ENCODE assay signal across 1 cellular context in the genomic region with DNA sequence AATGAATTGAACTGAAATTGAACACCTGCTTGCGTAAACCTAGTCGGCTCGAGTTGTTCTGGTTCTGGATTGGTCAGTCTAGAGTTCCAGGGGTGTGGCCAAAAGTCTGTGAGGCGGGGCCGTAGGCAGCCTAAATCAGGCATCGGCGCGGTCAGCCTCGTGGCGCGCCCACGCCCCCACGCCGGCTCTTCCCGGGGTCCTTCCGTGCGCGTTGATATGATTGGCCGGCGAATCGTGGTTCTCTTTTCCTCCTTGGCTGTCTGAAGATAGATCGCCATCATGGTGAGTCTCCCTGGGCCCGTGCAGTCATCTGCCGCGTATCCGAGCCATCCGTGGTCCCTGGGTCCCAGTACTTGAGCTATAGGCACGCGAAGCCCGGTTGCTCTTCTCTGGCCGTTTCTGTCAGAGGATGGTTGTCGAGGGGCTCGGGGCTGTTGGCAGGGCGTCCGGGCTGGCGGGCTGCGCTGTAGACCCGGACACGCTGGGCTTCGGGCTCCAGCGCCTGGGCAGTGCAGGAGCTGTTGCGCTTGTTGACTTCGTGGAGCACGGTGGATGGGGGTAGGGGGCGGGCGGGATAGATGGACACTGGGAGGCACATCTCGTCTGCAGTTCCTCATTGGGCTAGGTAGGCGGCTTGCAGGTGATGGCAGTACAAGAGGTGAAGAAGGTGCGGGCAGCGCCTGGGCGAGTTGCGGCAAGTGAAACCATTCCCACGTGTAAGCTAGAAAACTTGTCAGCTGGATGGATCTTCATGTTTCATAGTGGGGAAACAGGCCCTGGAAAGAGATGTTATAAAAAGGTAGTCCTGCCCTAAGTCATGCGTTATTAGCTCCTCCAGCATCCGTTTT.
A peak's percentile ranks its signal among the peaks of the same experiment; 100 is the strongest.
TF ChIP-seq lines count a peak whose summit lies in the region.

A gene (plus strand): TSS at position 241 of the 848 bp plus-strand sequence. CDS start 39 bp downstream, at position 280.

TF ChIP-seq in HEK293, 187 proteins besides CTCF, POLR2A, EP300 and RAD21 (continued from another document):
- TF ChIP-seq, protein P1, sequence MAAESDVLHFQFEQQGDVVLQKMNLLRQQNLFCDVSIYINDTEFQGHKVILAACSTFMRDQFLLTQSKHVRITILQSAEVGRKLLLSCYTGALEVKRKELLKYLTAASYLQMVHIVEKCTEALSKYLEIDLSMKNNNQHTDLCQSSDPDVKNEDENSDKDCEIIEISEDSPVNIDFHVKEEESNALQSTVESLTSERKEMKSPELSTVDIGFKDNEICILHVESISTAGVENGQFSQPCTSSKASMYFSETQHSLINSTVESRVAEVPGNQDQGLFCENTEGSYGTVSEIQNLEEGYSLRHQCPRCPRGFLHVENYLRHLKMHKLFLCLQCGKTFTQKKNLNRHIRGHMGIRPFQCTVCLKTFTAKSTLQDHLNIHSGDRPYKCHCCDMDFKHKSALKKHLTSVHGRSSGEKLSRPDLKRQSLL (tag by site-specific recombination; IDR thresholded peaks at IDR 0.05): peak; percentile 65
- TF ChIP-seq ZNF600 (tag by site-specific recombination; IDR thresholded peaks at IDR 0.05) (0 out of 2 replicates have a peak, but pooled peaks have one; percentile 31), GFI1B (tag by site-specific recombination; IDR thresholded peaks at IDR 0.05) (no peak), ZNF157 (tag by site-specific recombination; IDR thresholded peaks at IDR 0.05) (no peak), ZNF768 (tag by site-specific recombination; IDR thresholded peaks at IDR 0.05) (no peak), RBAK (tag by site-specific recombination; IDR thresholded peaks at IDR 0.05) (no peak), EGR2 (tag by site-specific recombination; IDR thresholded peaks at IDR 0.05; ENCODE audit: low read depth) (peak; percentile 81), KLF8 (tag by site-specific recombination; IDR thresholded peaks at IDR 0.05) (peak; percentile 64), SCRT1 (tag by site-specific recombination; IDR thresholded peaks at IDR 0.05; ENCODE audit: borderline replicate concordance) (no peak), ZNF629 (tag by site-specific recombination; IDR thresholded peaks at IDR 0.05) (peak; percentile 60), ZNF2 (tag by site-specific recombination; IDR thresholded peaks at IDR 0.05) (peak; percentile 95), SP7 (tag by site-specific recombination; IDR thresholded peaks at IDR 0.05) (peak; percentile 85), ZNF24 (tag by site-specific recombination; IDR thresholded peaks at IDR 0.05) (peak; percentile 71; the same call in 1 of the 2 replicates), OSR2 (tag by site-specific recombination; IDR thresholded peaks at IDR 0.05) (no peak), ZFP37 (tag by site-specific recombination; IDR thresholded peaks at IDR 0.05) (peak; percentile 89; the same call in 1 of the 2 replicates), ZNF394 (tag by site-specific recombination; IDR thresholded peaks at IDR 0.05; ENCODE audit: borderline replicate concordance) (peak; percentile 73; the same call in 1 of the 2 replicates), ZXDB (tag by site-specific recombination; IDR thresholded peaks at IDR 0.05) (peak; percentile 82), ZNF335 (tag by site-specific recombination; conservative IDR thresholded peaks at IDR 0.05) (peak; percentile 96), ZNF501 (tag by site-specific recombination; IDR thresholded peaks at IDR 0.05) (peak; percentile 88; the same call in 1 of the 2 replicates)
- TF ChIP-seq, protein P2, sequence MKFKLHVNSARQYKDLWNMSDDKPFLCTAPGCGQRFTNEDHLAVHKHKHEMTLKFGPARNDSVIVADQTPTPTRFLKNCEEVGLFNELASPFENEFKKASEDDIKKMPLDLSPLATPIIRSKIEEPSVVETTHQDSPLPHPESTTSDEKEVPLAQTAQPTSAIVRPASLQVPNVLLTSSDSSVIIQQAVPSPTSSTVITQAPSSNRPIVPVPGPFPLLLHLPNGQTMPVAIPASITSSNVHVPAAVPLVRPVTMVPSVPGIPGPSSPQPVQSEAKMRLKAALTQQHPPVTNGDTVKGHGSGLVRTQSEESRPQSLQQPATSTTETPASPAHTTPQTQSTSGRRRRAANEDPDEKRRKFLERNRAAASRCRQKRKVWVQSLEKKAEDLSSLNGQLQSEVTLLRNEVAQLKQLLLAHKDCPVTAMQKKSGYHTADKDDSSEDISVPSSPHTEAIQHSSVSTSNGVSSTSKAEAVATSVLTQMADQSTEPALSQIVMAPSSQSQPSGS (tag by site-specific recombination; IDR thresholded peaks at IDR 0.05; ENCODE audit: low read depth): no peak
- TF ChIP-seq, protein P3, sequence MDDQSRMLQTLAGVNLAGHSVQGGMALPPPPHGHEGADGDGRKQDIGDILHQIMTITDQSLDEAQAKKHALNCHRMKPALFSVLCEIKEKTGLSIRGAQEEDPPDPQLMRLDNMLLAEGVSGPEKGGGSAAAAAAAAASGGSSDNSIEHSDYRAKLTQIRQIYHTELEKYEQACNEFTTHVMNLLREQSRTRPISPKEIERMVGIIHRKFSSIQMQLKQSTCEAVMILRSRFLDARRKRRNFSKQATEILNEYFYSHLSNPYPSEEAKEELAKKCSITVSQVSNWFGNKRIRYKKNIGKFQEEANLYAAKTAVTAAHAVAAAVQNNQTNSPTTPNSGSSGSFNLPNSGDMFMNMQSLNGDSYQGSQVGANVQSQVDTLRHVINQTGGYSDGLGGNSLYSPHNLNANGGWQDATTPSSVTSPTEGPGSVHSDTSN (CRISPR knock-in tag; IDR thresholded peaks at IDR 0.05): peak; percentile 85
- TF ChIP-seq, protein P4, sequence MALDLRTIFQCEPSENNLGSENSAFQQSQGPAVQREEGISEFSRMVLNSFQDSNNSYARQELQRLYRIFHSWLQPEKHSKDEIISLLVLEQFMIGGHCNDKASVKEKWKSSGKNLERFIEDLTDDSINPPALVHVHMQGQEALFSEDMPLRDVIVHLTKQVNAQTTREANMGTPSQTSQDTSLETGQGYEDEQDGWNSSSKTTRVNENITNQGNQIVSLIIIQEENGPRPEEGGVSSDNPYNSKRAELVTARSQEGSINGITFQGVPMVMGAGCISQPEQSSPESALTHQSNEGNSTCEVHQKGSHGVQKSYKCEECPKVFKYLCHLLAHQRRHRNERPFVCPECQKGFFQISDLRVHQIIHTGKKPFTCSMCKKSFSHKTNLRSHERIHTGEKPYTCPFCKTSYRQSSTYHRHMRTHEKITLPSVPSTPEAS (tag by site-specific recombination; IDR thresholded peaks at IDR 0.05): peak; percentile 46; the same call in 1 of the 2 replicates
- TF ChIP-seq, protein P5, sequence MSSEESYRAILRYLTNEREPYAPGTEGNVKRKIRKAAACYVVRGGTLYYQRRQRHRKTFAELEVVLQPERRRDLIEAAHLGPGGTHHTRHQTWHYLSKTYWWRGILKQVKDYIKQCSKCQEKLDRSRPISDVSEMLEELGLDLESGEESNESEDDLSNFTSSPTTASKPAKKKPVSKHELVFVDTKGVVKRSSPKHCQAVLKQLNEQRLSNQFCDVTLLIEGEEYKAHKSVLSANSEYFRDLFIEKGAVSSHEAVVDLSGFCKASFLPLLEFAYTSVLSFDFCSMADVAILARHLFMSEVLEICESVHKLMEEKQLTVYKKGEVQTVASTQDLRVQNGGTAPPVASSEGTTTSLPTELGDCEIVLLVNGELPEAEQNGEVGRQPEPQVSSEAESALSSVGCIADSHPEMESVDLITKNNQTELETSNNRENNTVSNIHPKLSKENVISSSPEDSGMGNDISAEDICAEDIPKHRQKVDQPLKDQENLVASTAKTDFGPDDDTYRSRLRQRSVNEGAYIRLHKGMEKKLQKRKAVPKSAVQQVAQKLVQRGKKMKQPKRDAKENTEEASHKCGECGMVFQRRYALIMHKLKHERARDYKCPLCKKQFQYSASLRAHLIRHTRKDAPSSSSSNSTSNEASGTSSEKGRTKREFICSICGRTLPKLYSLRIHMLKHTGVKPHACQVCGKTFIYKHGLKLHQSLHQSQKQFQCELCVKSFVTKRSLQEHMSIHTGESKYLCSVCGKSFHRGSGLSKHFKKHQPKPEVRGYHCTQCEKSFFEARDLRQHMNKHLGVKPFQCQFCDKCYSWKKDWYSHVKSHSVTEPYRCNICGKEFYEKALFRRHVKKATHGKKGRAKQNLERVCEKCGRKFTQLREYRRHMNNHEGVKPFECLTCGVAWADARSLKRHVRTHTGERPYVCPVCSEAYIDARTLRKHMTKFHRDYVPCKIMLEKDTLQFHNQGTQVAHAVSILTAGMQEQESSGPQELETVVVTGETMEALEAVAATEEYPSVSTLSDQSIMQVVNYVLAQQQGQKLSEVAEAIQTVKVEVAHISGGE (tag by site-specific recombination; conservative IDR thresholded peaks at IDR 0.05; ENCODE audit: low read depth): 0 out of 2 replicates have a peak, but pooled peaks have one; percentile 19
